8 cellular contexts compared by ENCODE assay signal in genomic region chrX:16882702-16883486, GRCh38. TPM values are rescaled to one million over a fixed set of nuclear protein-coding genes. Genes with fewer than 3 reads are reported as not detected.
DNase-seq lines count a peak whose midpoint lies in the region; ATAC-seq and TF ChIP-seq lines count a peak whose summit lies in the region.

No MANE protein-coding gene starts in this region.

- peak overlapping the region; percentile 72 to 92 (median 79) for H3K4me3 Mint-ChIP-seq in CD8-positive, alpha-beta memory T cell
- H3K4me3 Mint-ChIP-seq in stimulated activated naive B cell treated with anti-CD40 and anti-IgM and Interleukin-4, amounts not matched to agents 10 μg/mL and 1 μg/mL and 100 μg/mL, for 72 hours = peak overlapping the region; percentile 80 to 83

- no peaks in the 10 kb centered on the region for H3K36me3 ChIP-seq in CD8-positive, alpha-beta memory T cell (ENCODE audit: insufficient read depth, low read length)
- no peaks in the 10 kb centered on the region for H3K36me3 ChIP-seq in PC-3 (ENCODE audit: low read depth, low read length)
- no peaks in the 10 kb centered on the region for H3K36me3 ChIP-seq in esophagus (ENCODE audit: control insufficient read depth in 2 of 2, insufficient read depth in 2 of 2, low read length in 1 of 2)
- H3K36me3 ChIP-seq in muscle layer of colon (ENCODE audit: insufficient read depth, low read length) = no peaks in the 10 kb centered on the region

- BruUV-seq in PC-3 (replicated peaks; lab: Mats Ljungman, UMichigan) = no TSS peak

- H3K9me3 Mint-ChIP-seq in CD8-positive, alpha-beta memory T cell = no peaks in the 10 kb centered on the region
- no peaks in the 10 kb centered on the region for H3K9me3 Mint-ChIP-seq in stimulated activated naive B cell treated with anti-CD40 and anti-IgM and Interleukin-4, amounts not matched to agents 10 μg/mL and 1 μg/mL and 100 μg/mL, for 72 hours

- peaks cover 7 to 10% (median 8%) of the 10 kb centered on the region in 3 donors for H3K4me1 Mint-ChIP-seq in CD8-positive, alpha-beta memory T cell
- peaks cover 9 to 10% of the 10 kb centered on the region in 2 donors for H3K4me1 Mint-ChIP-seq in stimulated activated naive B cell treated with anti-CD40 and anti-IgM and Interleukin-4, amounts not matched to agents 10 μg/mL and 1 μg/mL and 100 μg/mL, for 72 hours

- WGBS in esophagus, 2 donors = 0 to 18% methylated on average over 27 of the region's 27 CpGs

- H3K4me3 ChIP-seq in CD8-positive, alpha-beta memory T cell (ENCODE audit: low read length) = peak overlapping the region; percentile 58
- H3K4me3 ChIP-seq in Jurkat, Clone E6-1 (ENCODE audit: low read length) = peak overlapping the region; percentile 56
- H3K4me3 ChIP-seq in PC-3 (ENCODE audit: low read length) (peak overlapping the region; percentile 74), esophagus (ENCODE audit: low read depth in 1 of 2, low read length in 2 of 2) (peak overlapping the region; percentile 28 to 41), muscle layer of colon (ENCODE audit: low read depth in 1 of 2, low read length in 2 of 2) (peak overlapping the region; percentile 38 to 70)

- peaks cover 0 to 23% of the 10 kb centered on the region in 2 donors for H3K27me3 Mint-ChIP-seq in CD8-positive, alpha-beta memory T cell
- peaks cover 0 to 14% of the 10 kb centered on the region in 2 donors for H3K27me3 Mint-ChIP-seq in stimulated activated naive B cell treated with anti-CD40 and anti-IgM and Interleukin-4, amounts not matched to agents 10 μg/mL and 1 μg/mL and 100 μg/mL, for 72 hours

- H3K9ac ChIP-seq in PC-3 (ENCODE audit: low read length) (peak overlapping the region; percentile 56), muscle layer of colon (ENCODE audit: low read length) (peak overlapping the region; percentile 65)

- H3K27ac ChIP-seq in CD8-positive, alpha-beta memory T cell (ENCODE audit: low read depth, low read length) = no peak overlapping the region
- peak overlapping the region; percentile 13; the same call in 1 of the 2 replicates for H3K27ac ChIP-seq in PC-3 (ENCODE audit: low read length)
- H3K27ac ChIP-seq in esophagus (ENCODE audit: low read depth in 2 of 2, low read length in 1 of 2) = peak overlapping the region; percentile 17 to 33
- peak overlapping the region; percentile 49 for H3K27ac ChIP-seq in muscle layer of colon (ENCODE audit: low read depth, low read length)

- intact Hi-C loops in PC-3 (cut with micrococcal nuclease) = loop anchor here (1.0 to 5.0 kb wide), 4 partner anchors 56 to 200 kb away; partner anchors contain the start of gene REPS2

- H3K79me2 ChIP-seq in PC-3 (ENCODE audit: low read length) = no peaks in the 10 kb centered on the region

- peaks cover 5% of the 10 kb centered on the region for H3K4me1 ChIP-seq in CD8-positive, alpha-beta memory T cell (ENCODE audit: insufficient read depth, low read length)
- H3K4me1 ChIP-seq in PC-3 (ENCODE audit: insufficient read depth, low read length) (peaks cover 3% of the 10 kb centered on the region; the same call in 1 of the 2 replicates), esophagus (ENCODE audit: control insufficient read depth in 2 of 2, insufficient read depth in 2 of 2, low read length in 1 of 2) (no peaks in the 10 kb centered on the region), muscle layer of colon (ENCODE audit: insufficient read depth, low read length) (peaks cover 4% of the 10 kb centered on the region)

- peak overlapping the region; percentile 95 for H2AFZ ChIP-seq in PC-3 (ENCODE audit: low read length)

- ATAC-seq in GM21381 (IDR thresholded peaks at IDR 0.05; ENCODE audit: unreplicated experiment) = peak; percentile 65
- peak; percentile 81 for ATAC-seq in PC-3
- peak; percentile 87 to 94 for ATAC-seq in stimulated activated naive B cell treated with anti-CD40 and anti-IgM and Interleukin-4, amounts not matched to agents 10 μg/mL and 1 μg/mL and 100 μg/mL, for 72 hours (replicated peaks)

- no peaks in the 10 kb centered on the region for H3K36me3 Mint-ChIP-seq in CD8-positive, alpha-beta memory T cell
- no peaks in the 10 kb centered on the region for H3K36me3 Mint-ChIP-seq in stimulated activated naive B cell treated with anti-CD40 and anti-IgM and Interleukin-4, amounts not matched to agents 10 μg/mL and 1 μg/mL and 100 μg/mL, for 72 hours

- POLR2A ChIA-PET in CD8-positive, alpha-beta memory T cell (lab: Charles Lee) = interaction anchor here (1.6 kb wide), 1 partner anchor 13 kb away, joined by 10 read pairs; the partner anchor contains the start of gene RBBP7
- POLR2A ChIA-PET in PC-3 (lab: Charles Lee; ENCODE audit: unreplicated experiment) = no interaction called here

- no peaks in the 10 kb centered on the region for H4K20me1 ChIP-seq in PC-3 (ENCODE audit: low read length)

- peak overlapping the region; percentile 48 to 90 (median 82) for H3K27ac Mint-ChIP-seq in CD8-positive, alpha-beta memory T cell
- peak overlapping the region; percentile 73 for H3K27ac Mint-ChIP-seq in stimulated activated naive B cell treated with anti-CD40 and anti-IgM and Interleukin-4, amounts not matched to agents 10 μg/mL and 1 μg/mL and 100 μg/mL, for 72 hours

- no peaks in the 10 kb centered on the region for H3K9me3 ChIP-seq in CD8-positive, alpha-beta memory T cell (ENCODE audit: low read length)
- no peaks in the 10 kb centered on the region for H3K9me3 ChIP-seq in PC-3 (ENCODE audit: low read length)
- no peaks in the 10 kb centered on the region for H3K9me3 ChIP-seq in esophagus (ENCODE audit: control insufficient read depth in 2 of 2, insufficient read depth in 1 of 2, low read depth in 1 of 2, low read length in 1 of 2)
- H3K9me3 ChIP-seq in muscle layer of colon (ENCODE audit: low read length) = no peaks in the 10 kb centered on the region

- peak; percentile 35 to 76 (median 41) for DNase-seq in CD8-positive, alpha-beta memory T cell
- DNase-seq in Jurkat, Clone E6-1 (ENCODE audit: low read depth, low spot score) = peak; percentile 54
- DNase-seq in PC-3 = peak; percentile 85
- DNase-seq in activated T-cell treated with anti-CD3 and anti-CD28 coated beads, Interleukin-2, amount 50 U/mL, for 48 hours = peak; percentile 81 to 84
- peak; percentile 56 for DNase-seq in stimulated activated naive B cell treated with anti-CD40 and anti-IgM and Interleukin-4, amounts not matched to agents 10 μg/mL and 1 μg/mL and 100 μg/mL, for 72 hours

- H3K9me2 ChIP-seq in PC-3 (replicated peaks; ENCODE audit: low read length) = no peaks in the 10 kb centered on the region

- H3K27me3 ChIP-seq in CD8-positive, alpha-beta memory T cell (ENCODE audit: insufficient read depth, low read length, poor library complexity, severe bottlenecking) = no peaks in the 10 kb centered on the region
- no peaks in the 10 kb centered on the region for H3K27me3 ChIP-seq in PC-3 (ENCODE audit: low read length)
- H3K27me3 ChIP-seq in esophagus (ENCODE audit: control insufficient read depth in 1 of 2, insufficient read depth in 2 of 2, low read length in 2 of 2) = no peaks in the 10 kb centered on the region
- H3K27me3 ChIP-seq in muscle layer of colon (ENCODE audit: control insufficient read depth in 1 of 2, insufficient read depth in 2 of 2, low read length in 2 of 2) = peaks cover 0 to 4% of the 10 kb centered on the region in 2 donors

- no peaks in the 10 kb centered on the region for H3F3A ChIP-seq in PC-3 (ENCODE audit: low read length, unreplicated experiment)

- TF ChIP-seq CTCF in PC-3 (conservative IDR thresholded peaks at IDR 0.05; ENCODE audit: low read depth, low read length) = peak; percentile 81

- H3K4me2 ChIP-seq in PC-3 (ENCODE audit: low read length) = peak overlapping the region; percentile 94

- CTCF ChIA-PET in CD8-positive, alpha-beta memory T cell (lab: Charles Lee) = interaction anchor here (0.6 to 4.8 kb wide), 11 partner anchors 8 to 390 kb away, joined by 3 to 25 read pairs (median 4); partner anchors contain the start of genes RBBP7 and SYAP1
- CTCF ChIA-PET in PC-3 (lab: Charles Lee) = interaction anchor here (0.6 to 2.5 kb wide), 16 partner anchors 9 to 200 kb away, joined by 3 to 51 read pairs (median 4); partner anchors contain the start of genes RBBP7 and REPS2

RNA-seq across cellular contexts. Expression of gene RBBP7, which starts 12.7 kb away (rescaled TPM):
- 100 to 1,000 TPM; 156 to 163 TPM for total RNA-seq in CD8-positive, alpha-beta memory T cell
- polyA plus RNA-seq in CD8-positive, alpha-beta memory T cell = 155 TPM
- polyA plus RNA-seq in Jurkat, Clone E6-1 (2012; ENCODE audit: insufficient read depth, insufficient read length) = 238 TPM
- total RNA-seq in PC-3 (2014; rRNA removed) = 153 and 155 TPM in 2 replicates
- polyA plus RNA-seq in esophagus = 10 to 100 TPM; 72.0 to 87.0 TPM
